19 cellular contexts compared by ENCODE assay signal in genomic region chr9:13411827-13412226, GRCh38.
"Had no signal": no experiment of that assay in that cellular context is flagged by ENCODE, and none has a peak within 500 bp of the region (broad histone marks: within the 10 kb centered on the region; RNA-seq: fewer than 3 reads in every experiment).

No MANE protein-coding gene starts in this region.

- H3K9me3 Mint-ChIP-seq: activated CD4-positive, alpha-beta T cell treated with anti-CD3 and anti-CD28 coated beads, Interleukin-2, amount 10 ng/mL, durations not matched to agents 24 days and 14 days; endodermal cell had no signal

- DNase-seq: activated CD4-positive, alpha-beta T cell treated with anti-CD3 and anti-CD28 coated beads, Interleukin-2, amount 10 ng/mL, durations not matched to agents 24 days and 14 days; activated CD4-positive, CD25-positive, alpha-beta regulatory T cell; activated CD8-positive, alpha-beta memory T cell treated with anti-CD3 and anti-CD28 coated beads, Interleukin-2, amount 50 U/mL, for 4 hours; activated CD8-positive, alpha-beta T cell treated with anti-CD3 and anti-CD28 coated beads, Interleukin-2, amount 10 ng/mL, durations not matched to agents 7 days and 5 days; activated naive CD8-positive, alpha-beta T cell treated with anti-CD3 and anti-CD28 coated beads, Interleukin-2, amount 10 ng/mL, durations not matched to agents 7 days and 5 days; anterior cingulate cortex; endodermal cell; natural killer cell; occipital lobe; stimulated activated CD4-positive, alpha-beta T cell treated with anti-CD3 and anti-CD28 coated beads, Interleukin-15, amount 100 ng/mL, for 24 hours; stimulated activated CD4-positive, alpha-beta T cell treated with anti-CD3 and anti-CD28 coated beads, Interleukin-4, amount 100 ng/mL, for 1 hour; stimulated activated naive B cell treated with anti-CD40 and anti-IgM and Interleukin-4, amounts not matched to agents 10 μg/mL and 1 μg/mL and 100 μg/mL, for 72 hours; transverse colon had no signal

- H3K4me3 Mint-ChIP-seq: activated CD4-positive, alpha-beta T cell treated with anti-CD3 and anti-CD28 coated beads, Interleukin-2, amount 10 ng/mL, durations not matched to agents 24 days and 14 days; activated CD8-positive, alpha-beta T cell treated with anti-CD3 and anti-CD28 coated beads, Interleukin-2, amount 10 ng/mL, durations not matched to agents 7 days and 5 days; activated naive CD8-positive, alpha-beta T cell treated with anti-CD3 and anti-CD28 coated beads, Interleukin-2, amount 10 ng/mL, durations not matched to agents 7 days and 5 days; endodermal cell; natural killer cell; stimulated activated naive B cell treated with anti-CD40 and anti-IgM and Interleukin-4, amounts not matched to agents 10 μg/mL and 1 μg/mL and 100 μg/mL, for 72 hours; T-helper 2 cell treated with Interferon-gamma antibody and Interleukin-4, amounts not matched to agents 5 μg/mL and 100 μg/mL, for 36 hours had no signal

- H3K27me3 Mint-ChIP-seq: activated CD4-positive, alpha-beta T cell treated with anti-CD3 and anti-CD28 coated beads, Interleukin-2, amount 10 ng/mL, durations not matched to agents 24 days and 14 days; activated naive CD8-positive, alpha-beta T cell treated with anti-CD3 and anti-CD28 coated beads, Interleukin-2, amount 10 ng/mL, durations not matched to agents 7 days and 5 days; stimulated activated naive B cell treated with anti-CD40 and anti-IgM and Interleukin-4, amounts not matched to agents 10 μg/mL and 1 μg/mL and 100 μg/mL, for 72 hours had no signal

- H3K27ac Mint-ChIP-seq: activated CD4-positive, alpha-beta T cell treated with anti-CD3 and anti-CD28 coated beads, Interleukin-2, amount 10 ng/mL, durations not matched to agents 24 days and 14 days; activated CD8-positive, alpha-beta T cell treated with anti-CD3 and anti-CD28 coated beads, Interleukin-2, amount 10 ng/mL, durations not matched to agents 7 days and 5 days; activated naive CD8-positive, alpha-beta T cell treated with anti-CD3 and anti-CD28 coated beads, Interleukin-2, amount 10 ng/mL, durations not matched to agents 7 days and 5 days; endodermal cell; natural killer cell; stimulated activated naive B cell treated with anti-CD40 and anti-IgM and Interleukin-4, amounts not matched to agents 10 μg/mL and 1 μg/mL and 100 μg/mL, for 72 hours; T-helper 2 cell treated with Interferon-gamma antibody and Interleukin-4, amounts not matched to agents 5 μg/mL and 100 μg/mL, for 36 hours had no signal

- H3K27ac ChIP-seq: dorsolateral prefrontal cortex, SJSA1 had no signal

- H3K9me3 ChIP-seq: breast epithelium, gastroesophageal sphincter, SJSA1, transverse colon had no signal

- H3K36me3 Mint-ChIP-seq: activated naive CD8-positive, alpha-beta T cell treated with anti-CD3 and anti-CD28 coated beads, Interleukin-2, amount 10 ng/mL, durations not matched to agents 7 days and 5 days; natural killer cell; stimulated activated naive B cell treated with anti-CD40 and anti-IgM and Interleukin-4, amounts not matched to agents 10 μg/mL and 1 μg/mL and 100 μg/mL, for 72 hours had no signal

- H3K4me1 ChIP-seq: breast epithelium, SJSA1 had no signal

- H3K4me1 Mint-ChIP-seq: activated CD4-positive, alpha-beta T cell treated with anti-CD3 and anti-CD28 coated beads, Interleukin-2, amount 10 ng/mL, durations not matched to agents 24 days and 14 days; activated naive CD8-positive, alpha-beta T cell treated with anti-CD3 and anti-CD28 coated beads, Interleukin-2, amount 10 ng/mL, durations not matched to agents 7 days and 5 days; endodermal cell; natural killer cell; stimulated activated naive B cell treated with anti-CD40 and anti-IgM and Interleukin-4, amounts not matched to agents 10 μg/mL and 1 μg/mL and 100 μg/mL, for 72 hours had no signal

- H3K27me3 ChIP-seq: breast epithelium, dorsolateral prefrontal cortex, gastroesophageal sphincter, SJSA1, transverse colon had no signal

- H3K36me3 ChIP-seq: breast epithelium, gastroesophageal sphincter, SJSA1, transverse colon had no signal

- H3K4me3 ChIP-seq: breast epithelium, dorsolateral prefrontal cortex, gastroesophageal sphincter, SJSA1, skin epidermis, transverse colon had no signal

- ATAC-seq: activated CD8-positive, alpha-beta T cell treated with anti-CD3 and anti-CD28 coated beads, Interleukin-2, amount 10 ng/mL, durations not matched to agents 7 days and 5 days; gastroesophageal sphincter; natural killer cell; stimulated activated naive B cell treated with anti-CD40 and anti-IgM and Interleukin-4, amounts not matched to agents 10 μg/mL and 1 μg/mL and 100 μg/mL, for 72 hours had no signal
